30 cellular contexts compared by ENCODE assay signal in the genomic region with DNA sequence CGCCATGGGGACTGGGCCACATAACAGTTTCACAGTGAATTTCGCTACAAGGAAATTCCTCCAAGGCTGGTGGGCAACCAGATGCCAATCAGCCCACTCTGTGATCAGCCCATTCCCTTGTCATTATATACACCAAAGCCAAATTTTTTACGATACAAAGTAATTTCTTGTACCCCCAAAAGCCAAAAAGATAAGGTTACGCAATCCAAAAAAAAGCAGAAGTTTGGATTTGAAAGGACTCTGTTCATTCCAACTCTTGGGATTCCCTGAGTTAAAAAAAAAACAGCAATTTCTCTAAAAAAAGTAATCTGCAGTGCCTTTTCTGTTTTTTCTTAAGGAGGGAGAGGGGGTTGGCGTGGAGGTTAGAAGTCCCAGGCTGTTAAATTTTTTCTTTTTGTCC.
"Had no signal": no experiment of that assay in that cellular context is flagged by ENCODE, and none has a peak within 500 bp of the region (broad histone marks: within the 10 kb centered on the region; RNA-seq: fewer than 3 reads in every experiment).

No MANE protein-coding gene starts in this region.

- FAIRE-seq: astrocyte, bronchial epithelial cell, frontal cortex, TTC549 had no signal

- ATAC-seq: activated naive CD4-positive, alpha-beta T cell treated with anti-CD3 and anti-CD28 coated beads, Interleukin-2, amount 50 U/mL, for 72 hours; activated T-cell treated with anti-CD3 and anti-CD28 coated beads, Interleukin-2, amount 50 U/mL, for 72 hours; esophagus mucosa; WTC11 had no signal

- H3K27ac ChIP-seq: brain microvascular endothelial cell, coronary artery, dorsolateral prefrontal cortex, VCaP had no signal

- H3K36me3 ChIP-seq: brain microvascular endothelial cell had no signal

- DNase-seq: activated CD4-positive, alpha-beta memory T cell treated with anti-CD3 and anti-CD28 coated beads, Interleukin-2, amount 10 ng/mL, durations not matched to agents 7 days and 5 days; activated CD4-positive, alpha-beta T cell treated with anti-CD3 and anti-CD28 coated beads for 1 hour; activated CD4-positive, alpha-beta T cell treated with anti-CD3 and anti-CD28 coated beads for 4 hours; activated CD4-positive, alpha-beta T cell treated with anti-CD3 and anti-CD28 coated beads, Interleukin-2, amount 10 ng/mL, durations not matched to agents 7 days and 5 days; activated CD4-positive, alpha-beta T cell treated with anti-CD3 and anti-CD28 coated beads, Interleukin-2, amount 50 U/mL, for 4 hours; activated CD8-positive, alpha-beta memory T cell treated with anti-CD3 and anti-CD28 coated beads, Interleukin-2, amount 50 U/mL, for 48 hours; activated gamma-delta T cell; activated naive CD4-positive, alpha-beta T cell; activated naive CD4-positive, alpha-beta T cell treated with anti-CD3 and anti-CD28 coated beads, Interleukin-2, amount 10 ng/mL, durations not matched to agents 7 days and 5 days; activated naive CD8-positive, alpha-beta T cell treated with anti-CD3 and anti-CD28 coated beads, Interleukin-2, amount 10 ng/mL, durations not matched to agents 7 days and 5 days; activated T-cell treated with anti-CD3 and anti-CD28 coated beads for 4 hours; activated T-cell treated with anti-CD3 and anti-CD28 coated beads, Interleukin-2, amount 50 U/mL, for 24 hours; activated T-cell treated with anti-CD3 and anti-CD28 coated beads, Interleukin-2, amount 50 U/mL, for 72 hours; anterior cingulate cortex; brain microvascular endothelial cell; dorsolateral prefrontal cortex; effector memory CD4-positive, alpha-beta T cell; endodermal cell; foreskin fibroblast; head of caudate nucleus; T-helper 2 cell had no signal

- H3K27me3 ChIP-seq: brain microvascular endothelial cell, dorsolateral prefrontal cortex had no signal

- H3K4me3 ChIP-seq: coronary artery had no signal
